ENCODE assay signal across 1 cellular context in genomic region chr14:51248041-51248987, GRCh38.
A peak's percentile ranks its signal among the peaks of the same experiment; 100 is the strongest.
TF ChIP-seq lines count a peak whose summit lies in the region.

No MANE protein-coding gene starts in this region.

TF ChIP-seq in IMR-90, 13 proteins besides CTCF, POLR2A, EP300 and RAD21 (continued from another document):
- TF ChIP-seq MAFK (IDR thresholded peaks at IDR 0.05; ENCODE audit: low read depth, low read length), result peak; percentile 85
